In genomic region chr14:104152246-104152575, GRCh38 we compare ENCODE assay signal across 29 cellular contexts. TPM values are rescaled to one million over a fixed set of nuclear protein-coding genes. Genes with fewer than 3 reads are reported as not detected.
"Had no signal": no experiment of that assay in that cellular context is flagged by ENCODE, and none has a peak within 500 bp of the region (broad histone marks: within the 10 kb centered on the region; RNA-seq: fewer than 3 reads in every experiment).

No MANE protein-coding gene starts in this region.

- FAIRE-seq: urothelium cell line had no signal

- H3K27me3 Mint-ChIP-seq: natural killer cell treated with Interleukin-12 subunit alpha and Interleukin-12 subunit beta and Interleukin-15 and Interleukin-18, amount 100 ng/mL, for 72 hours; progenitor cell of endocrine pancreas had no signal

- H3K27ac ChIP-seq: heart right ventricle, hepatocyte, left ventricle myocardium inferior, neutrophil, skin epidermis, stomach, testis, thyroid gland, transverse colon, upper lobe of right lung had no signal

- H3K36me3 ChIP-seq: left ventricle myocardium inferior, neutrophil, stomach, thyroid gland, transverse colon, upper lobe of right lung had no signal

- H3K4me2 ChIP-seq: hepatocyte had no signal

- H3K9me3 ChIP-seq: heart right ventricle, left ventricle myocardium inferior, mucosa of descending colon, neutrophil, stomach, testis, thyroid gland, transverse colon, upper lobe of right lung had no signal

- H3K27me3 ChIP-seq: heart right ventricle, hepatocyte, neutrophil, testis, thyroid gland, transverse colon, upper lobe of right lung had no signal

- H2AFZ ChIP-seq: hepatocyte had no signal

- ATAC-seq: heart right ventricle; mucosa of descending colon; naive thymus-derived CD4-positive, alpha-beta T cell; natural killer cell treated with Interleukin-12 subunit alpha and Interleukin-12 subunit beta and Interleukin-15 and Interleukin-18, amount 100 ng/mL, for 72 hours; right cardiac atrium; sciatic nerve; stimulated activated naive B cell treated with anti-CD40 and anti-IgM and Interleukin-4, amounts not matched to agents 10 μg/mL and 1 μg/mL and 100 μg/mL, for 72 hours; stimulated activated naive CD8-positive, alpha-beta T cell treated with anti-CD3 and anti-CD28 coated beads, Interleukin-15, Interleukin-2, amounts not matched to agents 100 U/mL and 50 U/mL, for 24 hours; upper lobe of right lung had no signal

- H3K79me2 ChIP-seq: hepatocyte had no signal

- H3K4me3 Mint-ChIP-seq: naive thymus-derived CD4-positive, alpha-beta T cell; natural killer cell treated with Interleukin-12 subunit alpha and Interleukin-12 subunit beta and Interleukin-15 and Interleukin-18, amount 100 ng/mL, for 72 hours; neural crest cell; stimulated activated naive B cell treated with anti-CD40 and anti-IgM and Interleukin-4, amounts not matched to agents 10 μg/mL and 1 μg/mL and 100 μg/mL, for 72 hours had no signal

- H3K27ac Mint-ChIP-seq: naive thymus-derived CD4-positive, alpha-beta T cell; natural killer cell treated with Interleukin-12 subunit alpha and Interleukin-12 subunit beta and Interleukin-15 and Interleukin-18, amount 100 ng/mL, for 72 hours; stimulated activated naive B cell treated with anti-CD40 and anti-IgM and Interleukin-4, amounts not matched to agents 10 μg/mL and 1 μg/mL and 100 μg/mL, for 72 hours had no signal

- H3K4me1 ChIP-seq: testis had no signal

- H3K4me3 ChIP-seq: heart right ventricle, hepatocyte, left ventricle myocardium inferior, lung, mucosa of descending colon, skin epidermis, stomach, testis, thyroid gland, transverse colon, upper lobe of right lung had no signal

- H3K9me3 Mint-ChIP-seq: natural killer cell treated with Interleukin-12 subunit alpha and Interleukin-12 subunit beta and Interleukin-15 and Interleukin-18, amount 100 ng/mL, for 72 hours; neural crest cell; stimulated activated naive B cell treated with anti-CD40 and anti-IgM and Interleukin-4, amounts not matched to agents 10 μg/mL and 1 μg/mL and 100 μg/mL, for 72 hours had no signal

- H3K4me1 Mint-ChIP-seq: naive thymus-derived CD4-positive, alpha-beta T cell; stimulated activated naive B cell treated with anti-CD40 and anti-IgM and Interleukin-4, amounts not matched to agents 10 μg/mL and 1 μg/mL and 100 μg/mL, for 72 hours had no signal

- DNase-seq: heart right ventricle; islet precursor cell; left ventricle myocardium inferior; midbrain; mucosa of descending colon; naive thymus-derived CD4-positive, alpha-beta T cell; occipital lobe; stimulated activated CD4-positive, alpha-beta T cell treated with anti-CD3 and anti-CD28 coated beads, Interleukin-12 subunit alpha, Interleukin-12 subunit beta, amount 100 ng/mL, for 4 hours; stimulated activated CD4-positive, alpha-beta T cell treated with anti-CD3 and anti-CD28 coated beads, Interleukin-15, amount 100 ng/mL, for 24 hours; stimulated activated CD4-positive, alpha-beta T cell treated with anti-CD3 and anti-CD28 coated beads, Interleukin-2, amount 100 ng/mL, for 24 hours; stimulated activated CD4-positive, alpha-beta T cell treated with anti-CD3 and anti-CD28 coated beads, Interleukin-4, amount 100 ng/mL, for 1 hour; stimulated activated naive B cell treated with anti-CD40 and anti-IgM and Interleukin-4, amounts not matched to agents 10 μg/mL and 1 μg/mL and 100 μg/mL, for 72 hours; stimulated activated naive CD8-positive, alpha-beta T cell treated with anti-CD3 and anti-CD28 coated beads, Interleukin-15, Interleukin-2, amounts not matched to agents 100 U/mL and 50 U/mL, for 24 hours; stomach; testis; thyroid gland; transverse colon; upper lobe of right lung had no signal

- H3K36me3 Mint-ChIP-seq: naive thymus-derived CD4-positive, alpha-beta T cell; natural killer cell treated with Interleukin-12 subunit alpha and Interleukin-12 subunit beta and Interleukin-15 and Interleukin-18, amount 100 ng/mL, for 72 hours; stimulated activated naive B cell treated with anti-CD40 and anti-IgM and Interleukin-4, amounts not matched to agents 10 μg/mL and 1 μg/mL and 100 μg/mL, for 72 hours had no signal

RNA-seq across cellular contexts. Expression of gene KIF26A, which starts 13.8 kb away (rescaled TPM):
- total RNA-seq: myocyte; natural killer cell treated with Interleukin-12 subunit alpha and Interleukin-12 subunit beta and Interleukin-15 and Interleukin-18, amount 100 ng/mL, for 72 hours had no signal
- polyA plus RNA-seq: naive thymus-derived CD4-positive, alpha-beta T cell had no signal
